10 cellular contexts compared by ENCODE assay signal in the genomic region with DNA sequence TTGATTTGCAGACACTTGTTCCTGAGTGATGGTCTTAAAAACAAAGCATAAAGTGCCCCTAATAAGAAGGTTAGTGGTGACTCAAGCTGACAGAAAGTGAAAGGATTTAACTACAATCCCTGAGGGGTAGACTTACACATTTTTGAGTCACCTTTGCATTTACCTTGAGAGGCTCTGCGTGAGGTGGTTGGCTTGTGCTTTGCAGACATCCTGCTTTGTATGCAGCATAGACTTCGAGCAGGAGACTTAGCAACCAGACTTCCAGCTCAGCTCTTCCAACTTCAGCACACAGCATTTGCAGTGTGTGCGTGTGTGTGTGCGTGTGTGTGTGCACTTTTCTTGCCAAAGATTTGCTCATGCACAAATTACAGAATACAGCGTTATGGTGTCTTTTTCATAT.
DNase-seq lines count a peak whose midpoint lies in the region; ATAC-seq and TF ChIP-seq lines count a peak whose summit lies in the region.
"Had no signal": no experiment of that assay in that cellular context is flagged by ENCODE, and none has a peak within 500 bp of the region (broad histone marks: within the 10 kb centered on the region; RNA-seq: fewer than 3 reads in every experiment).

No MANE protein-coding gene starts in this region.

- intact Hi-C loops in activated CD4-positive, alpha-beta memory T cell treated with anti-CD3 and anti-CD28 coated beads for 36 hours (cut with micrococcal nuclease): no loop called here
- intact Hi-C loops in Right ventricle myocardium inferior (cut with DNase I) (no loop called here), CD14-positive monocyte (cut with micrococcal nuclease) (no loop called here)

- H2BK15ac ChIP-seq in H9 (ENCODE audit: low read depth, low read length): no peak overlapping the region

- H3K36me3 ChIP-seq in DND-41 (ENCODE audit: insufficient read depth, low read length): peaks cover 6% of the 10 kb centered on the region; the same call in 1 of the 2 replicates

- H3K9me3 ChIP-seq in DND-41 (ENCODE audit: insufficient read depth, low read length, severe bottlenecking): no peaks in the 10 kb centered on the region
- no peaks in the 10 kb centered on the region for H3K9me3 ChIP-seq in H9 (ENCODE audit: control insufficient read depth, low read depth, low read length)

- H3K79me1 ChIP-seq in H9 (ENCODE audit: insufficient read depth, low read depth, low read length, poor library complexity, severe bottlenecking): no peaks in the 10 kb centered on the region

- no peak overlapping the region for H3K4me3 ChIP-seq in DND-41 (ENCODE audit: low read depth in 1 of 2, low read length in 2 of 2)

- no peak overlapping the region for H4K5ac ChIP-seq in H9 (ENCODE audit: insufficient read length, low read depth, low read length)

- no peak overlapping the region for H3K4me2 ChIP-seq in DND-41 (ENCODE audit: insufficient read depth, low read length)
- no peak overlapping the region for H3K4me2 ChIP-seq in H9 (ENCODE audit: insufficient read depth, insufficient read length, low read length)

- WGBS in H9 (ENCODE audit: extremely low coverage, insufficient read length, low lambda C conversion rate): no CpG with 5 or more reads among the region's 5 CpGs

- H2AK5ac ChIP-seq in H9 (ENCODE audit: insufficient read length, low read length): no peak overlapping the region

- DNase-seq in DND-41 (no peak), GM19238 (ENCODE audit: insufficient read length, low spot score) (peak; percentile 14), Right ventricle myocardium inferior (ENCODE audit: missing footprints) (no peak), H9 (no peak), CD14-positive monocyte (ENCODE audit: low spot score) (no peak)
- peak; percentile 27 for DNase-seq in activated CD4-positive, alpha-beta memory T cell treated with anti-CD3 and anti-CD28 coated beads for 36 hours

- H3K27ac Mint-ChIP-seq in activated CD4-positive, alpha-beta memory T cell treated with anti-CD3 and anti-CD28 coated beads for 36 hours: no peak overlapping the region
- no peak overlapping the region for H3K27ac Mint-ChIP-seq in H9
- H3K27ac Mint-ChIP-seq in CD14-positive monocyte: peak overlapping the region in 1 of 7 donors; percentile 26
- H3K27ac Mint-ChIP-seq: stimulated activated naive CD8-positive, alpha-beta T cell treated with anti-CD3 and anti-CD28 coated beads, Interleukin-15, Interleukin-2, amounts not matched to agents 100 ng/mL and 50 ng/mL, for 24 hours had no signal

- CTCF ChIA-PET in activated CD4-positive, alpha-beta memory T cell treated with anti-CD3 and anti-CD28 coated beads for 36 hours (lab: Charles Lee): no interaction called here

- H3K56ac ChIP-seq in H9 (ENCODE audit: insufficient read length, low read depth, low read length): no peak overlapping the region

- H3K9ac ChIP-seq in DND-41 (ENCODE audit: low read depth, low read length): no peak overlapping the region
- no peak overlapping the region for H3K9ac ChIP-seq in H9 (ENCODE audit: extremely low read depth, insufficient read length, low read length)

- H3K27me3 ChIP-seq in DND-41 (ENCODE audit: insufficient read depth, low read length, poor library complexity): no peaks in the 10 kb centered on the region
- no peaks in the 10 kb centered on the region for H3K27me3 ChIP-seq in H9 (ENCODE audit: insufficient read depth, low read length)

- no peak overlapping the region for H3T11ph ChIP-seq in H9 (ENCODE audit: low read length)

- H2BK5ac ChIP-seq in H9 (ENCODE audit: insufficient read length, low read length): no peak overlapping the region

- H2BK120ac ChIP-seq in H9 (ENCODE audit: low read depth, low read length, poor library complexity, severe bottlenecking): no peak overlapping the region

- ATAC-seq in DND-41 (ENCODE audit: insufficient read depth, low read depth) (0 out of 3 replicates have a peak, but pooled peaks have one; percentile 29), HG02938 (IDR thresholded peaks at IDR 0.05; ENCODE audit: unreplicated experiment) (peak; percentile 80), Right ventricle myocardium inferior (no peak), HG02840 (IDR thresholded peaks at IDR 0.05; ENCODE audit: low FRiP score, unreplicated experiment) (no peak)
- ATAC-seq: left lobe of liver had no signal

- H3K4me3 Mint-ChIP-seq in activated CD4-positive, alpha-beta memory T cell treated with anti-CD3 and anti-CD28 coated beads for 36 hours: no peak overlapping the region
- H3K4me3 Mint-ChIP-seq in H9: no peak overlapping the region
- no peak overlapping the region for H3K4me3 Mint-ChIP-seq in CD14-positive monocyte
- H3K4me3 Mint-ChIP-seq: stimulated activated naive CD8-positive, alpha-beta T cell treated with anti-CD3 and anti-CD28 coated beads, Interleukin-15, Interleukin-2, amounts not matched to agents 100 ng/mL and 50 ng/mL, for 24 hours had no signal

- TF ChIP-seq CTCF in DND-41 (IDR thresholded peaks at IDR 0.05; ENCODE audit: borderline replicate concordance, extremely low read depth, low read length, poor library complexity, severe bottlenecking) (no peak), H9 (conservative IDR thresholded peaks at IDR 0.05) (no peak), CD14-positive monocyte (IDR thresholded peaks at IDR 0.05) (no peak)

- H3K27ac ChIP-seq in DND-41 (ENCODE audit: low read length) (no peak overlapping the region), H9 (ENCODE audit: insufficient read length, low read depth, low read length) (no peak overlapping the region)

- no peak overlapping the region for H3K18ac ChIP-seq in H9 (ENCODE audit: insufficient read length, low read depth, low read length)

- H3K36me3 Mint-ChIP-seq in activated CD4-positive, alpha-beta memory T cell treated with anti-CD3 and anti-CD28 coated beads for 36 hours: peaks cover 9% of the 10 kb centered on the region
- H3K36me3 Mint-ChIP-seq in H9 (ENCODE audit: insufficient read depth in 1 of 3, low read depth in 3 of 3): peaks cover 8 to 28% (median 10%) of the 10 kb centered on the region in 3 experiments
- H3K36me3 Mint-ChIP-seq in CD14-positive monocyte: peaks cover 31 to 36% of the 10 kb centered on the region in 2 donors

- no peak overlapping the region for H4K91ac ChIP-seq in H9 (ENCODE audit: insufficient read length, low read depth, low read length)

- no peak overlapping the region for H3K23ac ChIP-seq in H9 (ENCODE audit: insufficient read length, low read depth, low read length)

- no peak overlapping the region for H3K14ac ChIP-seq in H9 (ENCODE audit: insufficient read depth, low read length)

- no peak overlapping the region for H4K8ac ChIP-seq in H9 (replicated peaks; ENCODE audit: insufficient read length, low read depth, low read length)

- H3K4me1 Mint-ChIP-seq in activated CD4-positive, alpha-beta memory T cell treated with anti-CD3 and anti-CD28 coated beads for 36 hours (ENCODE audit: low read depth): peaks cover 3% of the 10 kb centered on the region
- H3K4me1 Mint-ChIP-seq in H9 (no peaks in the 10 kb centered on the region; a peak in 1 of 4 replicates), CD14-positive monocyte (no peaks in the 10 kb centered on the region)

- peaks cover 7% of the 10 kb centered on the region for H3K9me3 Mint-ChIP-seq in activated CD4-positive, alpha-beta memory T cell treated with anti-CD3 and anti-CD28 coated beads for 36 hours
- H3K9me3 Mint-ChIP-seq in H9 (peaks cover 3 to 4% of the 10 kb centered on the region in 2 experiments; a peak in 2 of 5 replicates), CD14-positive monocyte (peaks cover 5 to 13% (median 9%) of the 10 kb centered on the region in 7 donors)

- H3K79me2 ChIP-seq in DND-41 (ENCODE audit: insufficient read depth, low read length): no peaks in the 10 kb centered on the region
- no peaks in the 10 kb centered on the region for H3K79me2 ChIP-seq in H9 (ENCODE audit: insufficient read depth, low read length)

- no peak overlapping the region for H2BK20ac ChIP-seq in H9 (ENCODE audit: low read depth, low read length, poor library complexity, severe bottlenecking)

- no peaks in the 10 kb centered on the region for H3K27me3 Mint-ChIP-seq in activated CD4-positive, alpha-beta memory T cell treated with anti-CD3 and anti-CD28 coated beads for 36 hours
- no peaks in the 10 kb centered on the region for H3K27me3 Mint-ChIP-seq in H9 (ENCODE audit: low read depth)
- H3K27me3 Mint-ChIP-seq in CD14-positive monocyte (ENCODE audit: low read depth in 3 of 3): peaks cover 1 to 6% (median 2%) of the 10 kb centered on the region in 3 donors
- H3K27me3 Mint-ChIP-seq: stimulated activated naive CD8-positive, alpha-beta T cell treated with anti-CD3 and anti-CD28 coated beads, Interleukin-15, Interleukin-2, amounts not matched to agents 100 ng/mL and 50 ng/mL, for 24 hours had no signal

- H4K20me1 ChIP-seq in DND-41 (ENCODE audit: insufficient read depth, low read length) (no peaks in the 10 kb centered on the region), H9 (ENCODE audit: control insufficient read depth, insufficient read depth, insufficient read length) (no peaks in the 10 kb centered on the region)

- POLR2A ChIA-PET in activated CD4-positive, alpha-beta memory T cell treated with anti-CD3 and anti-CD28 coated beads for 36 hours (lab: Charles Lee): no interaction called here

- H2BK12ac ChIP-seq in H9 (ENCODE audit: insufficient read length, low read depth, low read length): no peak overlapping the region

- no peak overlapping the region for H3K4ac ChIP-seq in H9 (ENCODE audit: low read depth, low read length)

- no peak overlapping the region for H2AFZ ChIP-seq in DND-41 (ENCODE audit: low read depth, low read length)
- H2AFZ ChIP-seq in H9 (ENCODE audit: low read length): no peak overlapping the region

- H3K4me1 ChIP-seq in DND-41 (ENCODE audit: insufficient read depth, low read length) (no peaks in the 10 kb centered on the region), H9 (ENCODE audit: insufficient read depth, low read length) (no peaks in the 10 kb centered on the region)

- H3K23me2 ChIP-seq in H9 (ENCODE audit: insufficient read length, low read depth, low read length, poor library complexity, severe bottlenecking): no peaks in the 10 kb centered on the region

Comparison
In these comparisons a context has a peak if more than half of its experiments do, and no peak if none do; other contexts are left out.
1. ATAC-seq: peak in DND-41 (single experiment) and HG02938 (single experiment); none in Right ventricle myocardium inferior (single experiment) and HG02840 (single experiment).
2. DNase-seq: peak in GM19238 (single experiment) and activated CD4-positive, alpha-beta memory T cell treated with anti-CD3 and anti-CD28 coated beads for 36 hours (single experiment); none in DND-41 (single experiment), Right ventricle myocardium inferior (single experiment), H9 (single experiment) and CD14-positive monocyte (single experiment).